1 cellular context compared by ENCODE assay signal in the genomic region with DNA sequence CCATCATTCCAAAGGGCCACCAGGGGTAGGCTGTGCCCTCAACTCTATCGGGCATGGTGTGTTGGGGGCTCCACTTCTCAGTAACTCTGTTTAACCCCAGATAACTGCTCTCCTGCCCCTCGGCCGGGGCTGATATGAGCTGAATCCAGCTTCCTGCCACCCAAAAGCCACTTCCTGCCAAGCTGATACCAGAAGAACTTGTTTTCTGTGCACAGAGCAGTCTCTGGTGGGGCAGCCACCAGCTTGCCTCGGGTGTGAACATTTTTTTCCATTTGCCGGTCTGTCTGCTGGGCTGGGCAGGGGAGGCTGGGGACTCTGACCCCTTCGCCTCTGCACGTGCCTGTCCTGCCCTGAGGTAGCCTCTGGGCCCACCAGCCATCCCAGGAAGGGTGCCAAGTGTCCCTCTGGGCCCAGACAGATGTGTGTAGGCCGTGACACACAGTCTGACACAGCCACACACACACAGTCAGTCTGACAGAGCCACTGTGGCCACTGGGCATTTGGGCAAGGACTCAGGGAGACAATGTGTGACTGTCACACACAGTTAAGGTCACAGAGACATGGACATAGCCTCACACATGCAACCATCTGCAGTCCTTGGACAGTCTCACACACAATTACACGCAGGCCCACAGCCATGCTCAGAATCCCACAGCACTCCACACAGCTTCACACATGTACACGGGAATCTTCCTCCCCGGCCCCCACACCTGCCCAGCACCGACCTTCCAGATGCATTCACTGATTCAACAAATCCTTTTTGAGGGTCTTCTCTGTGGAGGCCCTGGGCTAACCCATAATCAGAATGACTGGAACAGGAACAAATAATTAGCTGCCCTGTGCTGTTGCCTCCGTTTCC.
A peak's percentile ranks its signal among the peaks of the same experiment; 100 is the strongest.
TF ChIP-seq lines count a peak whose summit lies in the region.

No MANE protein-coding gene starts in this region.

TF ChIP-seq in K562, 482 proteins besides CTCF, POLR2A, EP300 and RAD21 (continued from another document):
- TF ChIP-seq, protein P1, sequence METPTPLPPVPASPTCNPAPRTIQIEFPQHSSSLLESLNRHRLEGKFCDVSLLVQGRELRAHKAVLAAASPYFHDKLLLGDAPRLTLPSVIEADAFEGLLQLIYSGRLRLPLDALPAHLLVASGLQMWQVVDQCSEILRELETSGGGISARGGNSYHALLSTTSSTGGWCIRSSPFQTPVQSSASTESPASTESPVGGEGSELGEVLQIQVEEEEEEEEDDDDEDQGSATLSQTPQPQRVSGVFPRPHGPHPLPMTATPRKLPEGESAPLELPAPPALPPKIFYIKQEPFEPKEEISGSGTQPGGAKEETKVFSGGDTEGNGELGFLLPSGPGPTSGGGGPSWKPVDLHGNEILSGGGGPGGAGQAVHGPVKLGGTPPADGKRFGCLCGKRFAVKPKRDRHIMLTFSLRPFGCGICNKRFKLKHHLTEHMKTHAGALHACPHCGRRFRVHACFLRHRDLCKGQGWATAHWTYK (CRISPR knock-in tag; IDR thresholded peaks at IDR 0.05), result peak; percentile 68; the same call in 1 of the 2 replicates
- TF ChIP-seq CBFA2T3 (IDR thresholded peaks at IDR 0.05) (peak; percentile 62; the same call in 1 of the 2 replicates), SAP30 (IDR thresholded peaks at IDR 0.05; ENCODE audit: borderline replicate concordance, insufficient read depth, low read depth, low read length, poor library complexity, severe bottlenecking) (no peak), DMBX1 (CRISPR knock-in tag; IDR thresholded peaks at IDR 0.05; ENCODE audit: borderline replicate concordance) (peak; percentile 35; the same call in 1 of the 2 replicates), ZNF311 (CRISPR knock-in tag; IDR thresholded peaks at IDR 0.05) (peak; percentile 81), SP1 (CRISPR knock-in tag; IDR thresholded peaks at IDR 0.05) (no peak), ARID1B (IDR thresholded peaks at IDR 0.05) (peak; percentile 22; the same call in 1 of the 2 replicates), ZNF583 (CRISPR knock-in tag; IDR thresholded peaks at IDR 0.05) (peak; percentile 10; the same call in 1 of the 2 replicates), MYNN (IDR thresholded peaks at IDR 0.05) (0 out of 2 replicates have a peak, but pooled peaks have one; percentile 17), MYNN (CRISPR knock-in tag; IDR thresholded peaks at IDR 0.05) (no peak), ETV1 (tag; conservative IDR thresholded peaks at IDR 0.05; ENCODE audit: low read depth) (peak; percentile 35; the same call in 1 of the 2 replicates), HDAC8 (tag; IDR thresholded peaks at IDR 0.05) (no peak), BHLHE40 (IDR thresholded peaks at IDR 0.05; ENCODE audit: low read length) (peak; percentile 68), NFE2L1 (tag; IDR thresholded peaks at IDR 0.05; ENCODE audit: borderline replicate concordance, low read depth) (no peak), SMC3 (conservative IDR thresholded peaks at IDR 0.05; ENCODE audit: insufficient read depth, low read depth, low read length) (no peak), TCF3 (CRISPR knock-in tag; IDR thresholded peaks at IDR 0.05) (peak; percentile 53), CBX2 (IDR thresholded peaks at IDR 0.05; ENCODE audit: insufficient read depth, low read length, poor library complexity, severe bottlenecking) (no peak), GABPA (tag; conservative IDR thresholded peaks at IDR 0.05; ENCODE audit: low read depth) (peak; percentile 65), KDM1A (IDR thresholded peaks at IDR 0.05) (no peak), SPI1 (IDR thresholded peaks at IDR 0.05; ENCODE audit: borderline replicate concordance, low read depth, low read length) (peak; percentile 14; the same call in 1 of the 2 replicates), MAZ (CRISPR knock-in tag; conservative IDR thresholded peaks at IDR 0.05 in 1 of 2, IDR thresholded peaks at IDR 0.05 in 1 of 2) (peak; percentile 29 to 60; a peak in 2 of 4 replicates), RBFOX2 (IDR thresholded peaks at IDR 0.05; ENCODE audit: low read depth, low read length) (0 out of 2 replicates have a peak, but pooled peaks have one; percentile 14), POLR2G (IDR thresholded peaks at IDR 0.05; ENCODE audit: low read depth, low read length) (peak; percentile 28; the same call in 1 of the 2 replicates), MCM2 (IDR thresholded peaks at IDR 0.05; ENCODE audit: low read depth) (no peak), ZKSCAN1 (IDR thresholded peaks at IDR 0.05; ENCODE audit: low read depth, low read length) (peak; percentile 55; the same call in 1 of the 2 replicates), SMAD4 (CRISPR knock-in tag; conservative IDR thresholded peaks at IDR 0.05) (peak; percentile 64), SRSF3 (IDR thresholded peaks at IDR 0.05; ENCODE audit: insufficient read depth, low read length) (no peak)
- TF ChIP-seq, protein P2, sequence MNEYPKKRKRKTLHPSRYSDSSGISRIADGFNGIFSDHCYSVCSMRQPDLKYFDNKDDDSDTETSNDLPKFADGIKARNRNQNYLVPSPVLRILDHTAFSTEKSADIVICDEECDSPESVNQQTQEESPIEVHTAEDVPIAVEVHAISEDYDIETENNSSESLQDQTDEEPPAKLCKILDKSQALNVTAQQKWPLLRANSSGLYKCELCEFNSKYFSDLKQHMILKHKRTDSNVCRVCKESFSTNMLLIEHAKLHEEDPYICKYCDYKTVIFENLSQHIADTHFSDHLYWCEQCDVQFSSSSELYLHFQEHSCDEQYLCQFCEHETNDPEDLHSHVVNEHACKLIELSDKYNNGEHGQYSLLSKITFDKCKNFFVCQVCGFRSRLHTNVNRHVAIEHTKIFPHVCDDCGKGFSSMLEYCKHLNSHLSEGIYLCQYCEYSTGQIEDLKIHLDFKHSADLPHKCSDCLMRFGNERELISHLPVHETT (CRISPR knock-in tag; conservative IDR thresholded peaks at IDR 0.05 in 1 of 2, IDR thresholded peaks at IDR 0.05 in 1 of 2), result 0 out of 4 replicates have a peak, but pooled peaks of 1 of the 2 experiments have one; percentile 31
- TF ChIP-seq, protein P3, sequence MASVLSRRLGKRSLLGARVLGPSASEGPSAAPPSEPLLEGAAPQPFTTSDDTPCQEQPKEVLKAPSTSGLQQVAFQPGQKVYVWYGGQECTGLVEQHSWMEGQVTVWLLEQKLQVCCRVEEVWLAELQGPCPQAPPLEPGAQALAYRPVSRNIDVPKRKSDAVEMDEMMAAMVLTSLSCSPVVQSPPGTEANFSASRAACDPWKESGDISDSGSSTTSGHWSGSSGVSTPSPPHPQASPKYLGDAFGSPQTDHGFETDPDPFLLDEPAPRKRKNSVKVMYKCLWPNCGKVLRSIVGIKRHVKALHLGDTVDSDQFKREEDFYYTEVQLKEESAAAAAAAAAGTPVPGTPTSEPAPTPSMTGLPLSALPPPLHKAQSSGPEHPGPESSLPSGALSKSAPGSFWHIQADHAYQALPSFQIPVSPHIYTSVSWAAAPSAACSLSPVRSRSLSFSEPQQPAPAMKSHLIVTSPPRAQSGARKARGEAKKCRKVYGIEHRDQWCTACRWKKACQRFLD (CRISPR knock-in tag; IDR thresholded peaks at IDR 0.05), result peak; percentile 22; the same call in 1 of the 2 replicates
- TF ChIP-seq, protein P4, sequence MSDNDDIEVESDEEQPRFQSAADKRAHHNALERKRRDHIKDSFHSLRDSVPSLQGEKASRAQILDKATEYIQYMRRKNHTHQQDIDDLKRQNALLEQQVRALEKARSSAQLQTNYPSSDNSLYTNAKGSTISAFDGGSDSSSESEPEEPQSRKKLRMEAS (CRISPR knock-in tag; IDR thresholded peaks at IDR 0.05), result peak; percentile 35; the same call in 1 of the 2 replicates
- TF ChIP-seq, protein P5, sequence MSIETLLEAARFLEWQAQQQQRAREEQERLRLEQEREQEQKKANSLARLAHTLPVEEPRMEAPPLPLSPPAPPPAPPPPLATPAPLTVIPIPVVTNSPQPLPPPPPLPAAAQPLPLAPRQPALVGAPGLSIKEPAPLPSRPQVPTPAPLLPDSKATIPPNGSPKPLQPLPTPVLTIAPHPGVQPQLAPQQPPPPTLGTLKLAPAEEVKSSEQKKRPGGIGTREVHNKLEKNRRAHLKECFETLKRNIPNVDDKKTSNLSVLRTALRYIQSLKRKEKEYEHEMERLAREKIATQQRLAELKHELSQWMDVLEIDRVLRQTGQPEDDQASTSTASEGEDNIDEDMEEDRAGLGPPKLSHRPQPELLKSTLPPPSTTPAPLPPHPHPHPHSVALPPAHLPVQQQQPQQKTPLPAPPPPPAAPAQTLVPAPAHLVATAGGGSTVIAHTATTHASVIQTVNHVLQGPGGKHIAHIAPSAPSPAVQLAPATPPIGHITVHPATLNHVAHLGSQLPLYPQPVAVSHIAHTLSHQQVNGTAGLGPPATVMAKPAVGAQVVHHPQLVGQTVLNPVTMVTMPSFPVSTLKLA (conservative IDR thresholded peaks at IDR 0.05), result no peak
- TF ChIP-seq, protein P6, sequence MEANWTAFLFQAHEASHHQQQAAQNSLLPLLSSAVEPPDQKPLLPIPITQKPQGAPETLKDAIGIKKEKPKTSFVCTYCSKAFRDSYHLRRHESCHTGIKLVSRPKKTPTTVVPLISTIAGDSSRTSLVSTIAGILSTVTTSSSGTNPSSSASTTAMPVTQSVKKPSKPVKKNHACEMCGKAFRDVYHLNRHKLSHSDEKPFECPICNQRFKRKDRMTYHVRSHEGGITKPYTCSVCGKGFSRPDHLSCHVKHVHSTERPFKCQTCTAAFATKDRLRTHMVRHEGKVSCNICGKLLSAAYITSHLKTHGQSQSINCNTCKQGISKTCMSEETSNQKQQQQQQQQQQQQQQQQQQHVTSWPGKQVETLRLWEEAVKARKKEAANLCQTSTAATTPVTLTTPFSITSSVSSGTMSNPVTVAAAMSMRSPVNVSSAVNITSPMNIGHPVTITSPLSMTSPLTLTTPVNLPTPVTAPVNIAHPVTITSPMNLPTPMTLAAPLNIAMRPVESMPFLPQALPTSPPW (CRISPR knock-in tag; IDR thresholded peaks at IDR 0.05), result peak; percentile 19; the same call in 1 of the 2 replicates
TF ChIP-seq in K562: peak in this region for 24.
